27 cellular contexts compared by ENCODE assay signal in genomic region chr3:55357796-55358195, GRCh38.
"Had no signal": no experiment of that assay in that cellular context is flagged by ENCODE, and none has a peak within 500 bp of the region (broad histone marks: within the 10 kb centered on the region; RNA-seq: fewer than 3 reads in every experiment).

No MANE protein-coding gene starts in this region.

- DNase-seq: activated effector memory CD4-positive, alpha-beta T cell treated with anti-CD3 and anti-CD28 coated beads, Interleukin-2, amount 50 U/mL, for 16 hours; activated effector memory CD4-positive, alpha-beta T cell treated with Interleukin-2 at 50 U/mL for 16 hours; activated gamma-delta T cell; activated gamma-delta T cell treated with Interleukin-2 at 50 U/mL for 16 hours; activated naive CD4-positive, alpha-beta T cell; activated naive CD4-positive, alpha-beta T cell treated with anti-CD3 and anti-CD28 coated beads for 36 hours; activated naive CD4-positive, alpha-beta T cell treated with anti-CD3 and anti-CD28 coated beads, Interleukin-2, amount 10 ng/mL, durations not matched to agents 7 days and 5 days; activated naive CD4-positive, alpha-beta T cell treated with anti-CD3 and anti-CD28 coated beads, Interleukin-2, amount 50 U/mL, for 16 hours; activated naive CD4-positive, alpha-beta T cell treated with Interleukin-2 at 50 U/mL for 16 hours; activated naive CD8-positive, alpha-beta T cell treated with anti-CD3 and anti-CD28 coated beads for 36 hours; activated naive CD8-positive, alpha-beta T cell treated with anti-CD3 and anti-CD28 coated beads, Interleukin-2, amount 10 ng/mL, durations not matched to agents 7 days and 5 days; activated naive CD8-positive, alpha-beta T cell treated with anti-CD3 and anti-CD28 coated beads, Interleukin-2, amount 50 U/mL, for 24 hours; activated T-cell treated with anti-CD3 and anti-CD28 coated beads, Interleukin-2, amount 50 U/mL, for 1 hour; activated T-cell treated with anti-CD3 and anti-CD28 coated beads, Interleukin-2, amount 50 U/mL, for 24 hours; activated T-cell treated with anti-CD3 and anti-CD28 coated beads, Interleukin-2, amount 50 U/mL, for 4 hours; activated T-cell treated with anti-CD3 and anti-CD28 coated beads, Interleukin-2, amount 50 U/mL, for 48 hours; activated T-cell treated with anti-CD3 and anti-CD28 coated beads, Interleukin-2, amount 50 U/mL, for 72 hours; adrenal gland; amniotic stem cell; amygdala; aorta; body of pancreas; brain microvascular endothelial cell; central memory CD4-positive, alpha-beta T cell; cerebellar nuclear complex had no signal

- ATAC-seq: activated naive CD4-positive, alpha-beta T cell treated with anti-CD3 and anti-CD28 coated beads, Interleukin-2, amount 50 U/mL, for 72 hours; activated naive CD8-positive, alpha-beta T cell treated with anti-CD3 and anti-CD28 coated beads, Interleukin-2, amount 50 U/mL, for 24 hours; activated T-cell treated with anti-CD3 and anti-CD28 coated beads, Interleukin-2, amount 50 U/mL, for 4 hours; activated T-cell treated with anti-CD3 and anti-CD28 coated beads, Interleukin-2, amount 50 U/mL, for 72 hours; activated T-helper 17 cell treated with anti-CD3 and anti-CD28 coated beads, Interleukin-2, amount 50 U/mL, for 72 hours; body of pancreas had no signal
